Comparison of ENCODE assay signal across 8 cellular contexts in the genomic region with DNA sequence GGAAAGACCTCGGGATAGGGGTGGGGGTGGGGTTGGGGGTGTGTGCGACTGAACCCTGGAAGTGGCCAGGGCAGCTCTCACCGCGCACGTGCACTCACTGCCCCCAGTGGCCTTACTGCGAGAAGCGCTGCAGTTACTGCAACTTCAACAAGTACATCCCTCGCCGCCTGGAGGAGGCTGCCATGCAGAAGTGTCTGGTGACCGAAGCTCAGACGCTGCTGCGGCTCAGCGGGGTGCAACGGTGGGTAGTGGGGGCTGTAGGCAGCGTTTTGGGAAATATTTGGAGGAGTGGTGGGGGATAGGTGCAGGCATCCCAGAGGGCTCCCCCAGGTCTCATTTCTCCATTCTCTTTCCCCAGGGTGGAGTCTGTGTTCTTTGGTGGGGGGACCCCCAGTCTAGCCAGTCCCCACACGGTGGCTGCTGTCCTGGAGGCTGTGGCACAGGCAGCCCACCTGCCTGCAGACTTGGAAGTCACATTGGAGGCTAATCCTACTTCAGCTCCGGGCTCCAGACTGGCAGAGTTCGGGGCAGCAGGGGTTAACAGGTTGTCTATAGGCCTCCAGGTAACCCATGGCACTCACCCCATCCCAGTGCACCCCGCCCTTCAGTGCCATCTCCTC. TPM values are rescaled to one million over a fixed set of nuclear protein-coding genes. Genes with fewer than 3 reads are reported as not detected.
A peak's percentile ranks its signal among the peaks of the same experiment; 100 is the strongest.
DNase-seq lines count a peak whose midpoint lies in the region; ATAC-seq and TF ChIP-seq lines count a peak whose summit lies in the region.

No MANE protein-coding gene starts in this region.

- H3K4me3 Mint-ChIP-seq in activated T-cell treated with anti-CD3 and anti-CD28 coated beads, Interleukin-2, amount 50 U/mL, for 4 hours = peak overlapping the region; percentile 90
- peak overlapping the region; percentile 72 to 95 (median 90) for H3K4me3 Mint-ChIP-seq in naive B cell
- H3K4me3 Mint-ChIP-seq in stimulated activated memory B cell treated with anti-CD40 and anti-IgM and Interleukin-4, amounts not matched to agents 10 μg/mL and 1 μg/mL and 100 μg/mL, for 72 hours = peak overlapping the region; percentile 75

- peaks cover 26% of the 10 kb centered on the region for H3K4me1 Mint-ChIP-seq in activated T-cell treated with anti-CD3 and anti-CD28 coated beads, Interleukin-2, amount 50 U/mL, for 4 hours (ENCODE audit: low read depth)
- peaks cover 18 to 26% (median 21%) of the 10 kb centered on the region in 3 donors for H3K4me1 Mint-ChIP-seq in naive B cell
- H3K4me1 Mint-ChIP-seq in stimulated activated memory B cell treated with anti-CD40 and anti-IgM and Interleukin-4, amounts not matched to agents 10 μg/mL and 1 μg/mL and 100 μg/mL, for 72 hours = peaks cover 33% of the 10 kb centered on the region

- BruUV-seq in PC-3 (replicated peaks; lab: Mats Ljungman, UMichigan) = no TSS peak

- peak; percentile 50 for ATAC-seq in PC-3
- peak; percentile 52 to 58 for ATAC-seq in activated T-cell treated with anti-CD3 and anti-CD28 coated beads, Interleukin-2, amount 50 U/mL, for 4 hours
- ATAC-seq in naive B cell (ENCODE audit: low read depth in 2 of 2) = peak; percentile 44 to 45
- peak; percentile 67 for ATAC-seq in stimulated activated memory B cell treated with anti-CD40 and anti-IgM and Interleukin-4, amounts not matched to agents 10 μg/mL and 1 μg/mL and 100 μg/mL, for 72 hours
- no peak for ATAC-seq in GM18870 (IDR thresholded peaks at IDR 0.05; ENCODE audit: unreplicated experiment)

- H3K79me2 ChIP-seq in PC-3 (ENCODE audit: low read length) = peaks cover 27% of the 10 kb centered on the region

- no peaks in the 10 kb centered on the region for H3K9me3 Mint-ChIP-seq in activated T-cell treated with anti-CD3 and anti-CD28 coated beads, Interleukin-2, amount 50 U/mL, for 4 hours
- H3K9me3 Mint-ChIP-seq in naive B cell = no peaks in the 10 kb centered on the region
- H3K9me3 Mint-ChIP-seq in stimulated activated memory B cell treated with anti-CD40 and anti-IgM and Interleukin-4, amounts not matched to agents 10 μg/mL and 1 μg/mL and 100 μg/mL, for 72 hours = no peaks in the 10 kb centered on the region

- H3K4me2 ChIP-seq in PC-3 (ENCODE audit: low read length) = peak overlapping the region; percentile 91

- H3K9me3 ChIP-seq in PC-3 (ENCODE audit: low read length) = no peaks in the 10 kb centered on the region
- H3K9me3 ChIP-seq in esophagus squamous epithelium = no peaks in the 10 kb centered on the region

- no peak overlapping the region for H3K27ac ChIP-seq in PC-3 (ENCODE audit: low read length)
- peak overlapping the region; percentile 76 to 90 (median 84) for H3K27ac ChIP-seq in esophagus squamous epithelium

- POLR2A ChIA-PET in PC-3 (lab: Charles Lee; ENCODE audit: unreplicated experiment) = interaction anchor here (0.6 to 0.9 kb wide), 3 partner anchors 103 to 641 kb away, joined by 3 to 5 read pairs (median 3); partner anchors contain the start of gene SPAG9

- H4K20me1 ChIP-seq in PC-3 (ENCODE audit: low read length) = no peaks in the 10 kb centered on the region

- peaks cover 15% of the 10 kb centered on the region; the same call in 1 of the 2 replicates for H3K36me3 ChIP-seq in PC-3 (ENCODE audit: low read depth, low read length)
- peaks cover 0 to 29% (median 10%) of the 10 kb centered on the region in 3 donors for H3K36me3 ChIP-seq in esophagus squamous epithelium

- H3F3A ChIP-seq in PC-3 (ENCODE audit: low read length, unreplicated experiment) = no peaks in the 10 kb centered on the region

- H3K9ac ChIP-seq in PC-3 (ENCODE audit: low read length) = peak overlapping the region; percentile 71

- 0 to 9% methylated on average over 7 to 8 of the region's 19 CpGs for WGBS in esophagus squamous epithelium, 2 donors

- no peaks in the 10 kb centered on the region for H3K27me3 ChIP-seq in PC-3 (ENCODE audit: low read length)
- H3K27me3 ChIP-seq in esophagus squamous epithelium = peaks cover 0 to 4% (median 0%) of the 10 kb centered on the region in 4 donors

- peak; percentile 64 for TF ChIP-seq RAD21 in Ishikawa (IDR thresholded peaks at IDR 0.05; ENCODE audit: low read depth)

- DNase-seq in EH (ENCODE audit: low read depth) (peak; percentile 81), PC-3 (peak; percentile 82), esophagus squamous epithelium (lab: John Stamatoyannopoulos, UW) (peak; percentile 22), naive B cell (peak; percentile 54)
- peak; percentile 54 for DNase-seq in activated T-cell treated with anti-CD3 and anti-CD28 coated beads, Interleukin-2, amount 50 U/mL, for 4 hours

- peak overlapping the region; percentile 80 for H2AFZ ChIP-seq in PC-3 (ENCODE audit: low read length)

- intact Hi-C loops in PC-3 (cut with micrococcal nuclease) = loop anchor here (1.0 to 5.0 kb wide), 5 partner anchors 82 to 363 kb away; partner anchors contain the start of gene LRRC59
- intact Hi-C loops in esophagus squamous epithelium (cut with DNase I) = loop anchor here (5.0 to 10.0 kb wide), 2 partner anchors 68 to 145 kb away; partner anchors contain the start of gene SPATA20

- H3K27ac Mint-ChIP-seq in naive B cell = peak overlapping the region; percentile 57 to 93 (median 82)
- peak overlapping the region; percentile 91 for H3K27ac Mint-ChIP-seq in stimulated activated memory B cell treated with anti-CD40 and anti-IgM and Interleukin-4, amounts not matched to agents 10 μg/mL and 1 μg/mL and 100 μg/mL, for 72 hours

- H3K27me3 Mint-ChIP-seq in activated T-cell treated with anti-CD3 and anti-CD28 coated beads, Interleukin-2, amount 50 U/mL, for 4 hours (ENCODE audit: low read depth) = peaks cover 4% of the 10 kb centered on the region
- peaks cover 0 to 7% (median 4%) of the 10 kb centered on the region in 3 donors for H3K27me3 Mint-ChIP-seq in naive B cell
- no peaks in the 10 kb centered on the region for H3K27me3 Mint-ChIP-seq in stimulated activated memory B cell treated with anti-CD40 and anti-IgM and Interleukin-4, amounts not matched to agents 10 μg/mL and 1 μg/mL and 100 μg/mL, for 72 hours

- TF ChIP-seq CTCF in PC-3 (conservative IDR thresholded peaks at IDR 0.05; ENCODE audit: low read depth, low read length) (peak; percentile 58), esophagus squamous epithelium (IDR thresholded peaks at IDR 0.05) (peak; percentile 29 to 55 (median 37))

- no peak for TF ChIP-seq POLR2A in esophagus squamous epithelium (IDR thresholded peaks at IDR 0.05)

- TF ChIP-seq EP300 in Ishikawa (IDR thresholded peaks at IDR 0.05; ENCODE audit: borderline replicate concordance) = no peak

- H3K4me3 ChIP-seq in PC-3 (ENCODE audit: low read length) (peak overlapping the region; percentile 76), esophagus squamous epithelium (peak overlapping the region; percentile 48 to 85 (median 70))

- H3K36me3 Mint-ChIP-seq in activated T-cell treated with anti-CD3 and anti-CD28 coated beads, Interleukin-2, amount 50 U/mL, for 4 hours (ENCODE audit: insufficient read depth) = peaks cover 13% of the 10 kb centered on the region
- H3K36me3 Mint-ChIP-seq in naive B cell = peaks cover 0 to 9% of the 10 kb centered on the region in 2 donors
- peaks cover 22% of the 10 kb centered on the region for H3K36me3 Mint-ChIP-seq in stimulated activated memory B cell treated with anti-CD40 and anti-IgM and Interleukin-4, amounts not matched to agents 10 μg/mL and 1 μg/mL and 100 μg/mL, for 72 hours

- no peaks in the 10 kb centered on the region for H3K9me2 ChIP-seq in PC-3 (replicated peaks; ENCODE audit: low read length)

- peaks cover 24% of the 10 kb centered on the region for H3K4me1 ChIP-seq in PC-3 (ENCODE audit: insufficient read depth, low read length)
- H3K4me1 ChIP-seq in esophagus squamous epithelium = peaks cover 14 to 45% (median 15%) of the 10 kb centered on the region in 3 donors

- CTCF ChIA-PET in PC-3 (lab: Charles Lee) = interaction anchor here (0.5 to 1.6 kb wide), 9 partner anchors 8 to 417 kb away, joined by 3 to 28 read pairs (median 5); partner anchors contain the start of gene LRRC59

TF ChIP-seq in Ishikawa, 13 proteins besides CTCF, POLR2A, EP300 and RAD21 (continues in another document):
- TF ChIP-seq MAX (IDR thresholded peaks at IDR 0.05) (peak; percentile 95), USF1 (IDR thresholded peaks at IDR 0.05) (peak; percentile 53; the same call in 1 of the 2 replicates), CREB1 (IDR thresholded peaks at IDR 0.05; ENCODE audit: low read depth) (no peak)

RNA-seq across cellular contexts. Expression of gene RSAD1, which starts 1.0 kb away (rescaled TPM):
- total RNA-seq in PC-3 (2014; rRNA removed) (37.7 and 46.7 TPM in 2 replicates), esophagus squamous epithelium (10 to 100 TPM in 3 of 4 donors, 1 to 10 TPM in 1; 9.1 to 19.3 (median 14.2) TPM)
- 10 to 100 TPM; 59.9 to 67.7 (median 67.4) TPM for total RNA-seq in activated T-cell treated with anti-CD3 and anti-CD28 coated beads, Interleukin-2, amount 50 U/mL, for 4 hours
- 10 to 100 TPM; 42.1 to 58.9 (median 51.0) TPM for polyA plus RNA-seq in naive B cell (ENCODE audit: low read depth in 6 of 6)

RNA-seq across cellular contexts. Expression of gene CHAD, which starts 11.0 kb away (rescaled TPM):
- total RNA-seq in PC-3 (2014; rRNA removed) = not detected in 2 replicates
- total RNA-seq in activated T-cell treated with anti-CD3 and anti-CD28 coated beads, Interleukin-2, amount 50 U/mL, for 4 hours = not detected
- under 1 TPM in 2 of 4 donors, not detected in 2; 0.19 to 0.80 TPM for total RNA-seq in esophagus squamous epithelium
- under 1 TPM in 3 of 6 donors, not detected in 3; 0.14 to 0.24 (median 0.16) TPM for polyA plus RNA-seq in naive B cell (ENCODE audit: low read depth in 6 of 6)

RNA-seq across cellular contexts. Expression of gene MYCBPAP, which starts 28.6 kb away (rescaled TPM):
- total RNA-seq in PC-3 (2014; rRNA removed) = 0.29 and 1.9 TPM in 2 replicates
- under 1 TPM; 0.26 to 0.49 (median 0.30) TPM for total RNA-seq in activated T-cell treated with anti-CD3 and anti-CD28 coated beads, Interleukin-2, amount 50 U/mL, for 4 hours
- total RNA-seq in esophagus squamous epithelium = under 1 TPM in 1 of 4 donors, not detected in 3; 0.38 TPM
- polyA plus RNA-seq in naive B cell (ENCODE audit: low read depth in 6 of 6) = under 1 TPM in 3 of 6 donors, not detected in 3; 0.14 to 0.75 (median 0.47) TPM

RNA-seq across cellular contexts. Expression of gene EPN3, which starts 52.9 kb away (rescaled TPM):
- total RNA-seq in PC-3 (2014; rRNA removed) = 20.5 and 30.1 TPM in 2 replicates
- under 1 TPM in 1 of 3 donors, not detected in 2; 0.30 TPM for total RNA-seq in activated T-cell treated with anti-CD3 and anti-CD28 coated beads, Interleukin-2, amount 50 U/mL, for 4 hours
- 100 to 1,000 TPM in 1 of 4 donors, 10 to 100 TPM in 3; 24.5 to 111 (median 51.8) TPM for total RNA-seq in esophagus squamous epithelium
- not detected for polyA plus RNA-seq in naive B cell (ENCODE audit: low read depth in 6 of 6)

RNA-seq across cellular contexts. Expression of gene ACSF2, which starts 53.6 kb away (rescaled TPM):
- 69.3 and 72.7 TPM in 2 replicates for total RNA-seq in PC-3 (2014; rRNA removed)
- 1 to 10 TPM; 3.7 to 4.3 (median 4.3) TPM for total RNA-seq in activated T-cell treated with anti-CD3 and anti-CD28 coated beads, Interleukin-2, amount 50 U/mL, for 4 hours
- total RNA-seq in esophagus squamous epithelium = 10 to 100 TPM in 3 of 4 donors, 1 to 10 TPM in 1; 7.0 to 26.3 (median 19.0) TPM
- 1 to 10 TPM; 3.3 to 9.1 (median 5.2) TPM for polyA plus RNA-seq in naive B cell (ENCODE audit: low read depth in 6 of 6)

Comparison
In these comparisons a context has a peak if more than half of its experiments do, and no peak if none do; other contexts are left out.
1. DNase-seq: peak in every context shown above with its lines; median percentile 82 in PC-3; 81 in EH; 54 in activated T-cell treated with anti-CD3 and anti-CD28 coated beads, Interleukin-2, amount 50 U/mL, for 4 hours; 54 in naive B cell; 22 in esophagus squamous epithelium.